In the genomic region with DNA sequence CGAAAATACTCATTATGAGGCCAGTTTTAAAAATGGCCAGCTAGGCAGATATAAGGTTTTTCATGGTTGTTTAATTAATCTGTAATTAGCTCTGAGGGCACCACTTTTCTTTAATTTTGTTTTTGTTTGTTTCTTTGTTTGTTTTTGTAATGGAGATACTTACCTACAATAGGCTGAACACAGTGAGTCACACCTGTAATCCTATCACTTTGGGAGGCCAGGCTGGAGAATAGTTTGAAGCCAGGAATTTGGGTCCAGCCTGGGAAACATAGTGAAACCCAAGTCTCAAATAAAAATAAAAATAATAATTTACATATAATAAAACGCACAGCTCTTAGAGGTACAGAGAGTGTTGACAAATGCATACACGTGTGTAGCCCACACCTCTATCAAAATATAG, we compare ENCODE assay signal across 13 cellular contexts. TPM values are rescaled to one million over a fixed set of nuclear protein-coding genes. Genes with fewer than 3 reads are reported as not detected.
A peak's percentile ranks its signal among the peaks of the same experiment; 100 is the strongest.
DNase-seq lines count a peak whose midpoint lies in the region; FAIRE-seq and TF ChIP-seq lines count a peak whose summit lies in the region.
"Had no signal": no experiment of that assay in that cellular context is flagged by ENCODE, and none has a peak within 500 bp of the region (broad histone marks: within the 10 kb centered on the region; RNA-seq: fewer than 3 reads in every experiment).

No MANE protein-coding gene starts in this region.

- H3K79me2 ChIP-seq in PC-9 (ENCODE audit: low read depth): no peaks in the 10 kb centered on the region

- peaks cover 26% of the 10 kb centered on the region for H3F3A ChIP-seq in PC-9 (ENCODE audit: insufficient read depth, low read depth)

- 50 to 66% (median 55%) methylated on average over 3 of the region's 3 CpGs for WGBS in small intestine, 3 donors

- peaks cover 8% of the 10 kb centered on the region for H3K4me1 Mint-ChIP-seq in activated CD4-positive, alpha-beta T cell treated with anti-CD3 and anti-CD28 coated beads, Interleukin-2, amount 10 ng/mL, durations not matched to agents 7 days and 5 days

- H3K27ac ChIP-seq in PC-9 (peak overlapping the region; percentile 62), iPS-20b (ENCODE audit: low read length) (peak overlapping the region; percentile 98), stomach smooth muscle (ENCODE audit: low read length) (peak overlapping the region; percentile 46), small intestine (ENCODE audit: low read depth in 1 of 2, low read length in 1 of 2) (peak overlapping the region in 1 of 2 donors; percentile 35)

- H3K27ac Mint-ChIP-seq in activated CD4-positive, alpha-beta T cell treated with anti-CD3 and anti-CD28 coated beads, Interleukin-2, amount 10 ng/mL, durations not matched to agents 7 days and 5 days: no peak overlapping the region

- no peaks in the 10 kb centered on the region for H3K36me3 Mint-ChIP-seq in activated CD4-positive, alpha-beta T cell treated with anti-CD3 and anti-CD28 coated beads, Interleukin-2, amount 10 ng/mL, durations not matched to agents 7 days and 5 days (ENCODE audit: low read depth)
- H3K36me3 Mint-ChIP-seq: IgD-negative memory B cell had no signal

- H2AFZ ChIP-seq in PC-9: no peak overlapping the region

- H3K9me3 Mint-ChIP-seq in activated CD4-positive, alpha-beta T cell treated with anti-CD3 and anti-CD28 coated beads, Interleukin-2, amount 10 ng/mL, durations not matched to agents 7 days and 5 days: no peaks in the 10 kb centered on the region
- H3K9me3 Mint-ChIP-seq: IgD-negative memory B cell had no signal

- CTCF ChIA-PET in PC-9 (lab: Charles Lee): interaction anchor here (0.6 kb wide), 1 partner anchor 10 kb away, joined by 10 read pairs; no protein-coding TSS in a partner anchor
- CTCF ChIA-PET in activated CD4-positive, alpha-beta T cell treated with anti-CD3 and anti-CD28 coated beads, Interleukin-2, amount 10 ng/mL, durations not matched to agents 7 days and 5 days (lab: Charles Lee): no interaction called here

- H3K36me3 ChIP-seq in PC-9 (ENCODE audit: low read depth) (no peaks in the 10 kb centered on the region), iPS-20b (ENCODE audit: insufficient read depth, low read depth, low read length) (no peaks in the 10 kb centered on the region), stomach smooth muscle (ENCODE audit: control insufficient read depth in 2 of 2, insufficient read depth in 2 of 2, low read length in 2 of 2) (no peaks in the 10 kb centered on the region), small intestine (ENCODE audit: control insufficient read depth in 2 of 2, insufficient read depth in 2 of 2, low read length in 2 of 2) (no peaks in the 10 kb centered on the region)

- DNase-seq in NCI-H510A treated with DMSO at 0.1 percent for 48 hours (lab: John Stamatoyannopoulos, UW) (peak; percentile 57), NCI-H510A (lab: John Stamatoyannopoulos, UW) (no peak), PC-9 (no peak), kidney tubule cell (ENCODE audit: low spot score) (no peak), small intestine (no peak)
- DNase-seq in activated CD4-positive, alpha-beta T cell treated with anti-CD3 and anti-CD28 coated beads, Interleukin-2, amount 10 ng/mL, durations not matched to agents 7 days and 5 days: no peak
- DNase-seq: activated T-cell treated with anti-CD3 and anti-CD28 coated beads for 4 hours; effector memory CD4-positive, alpha-beta T cell; HCEC 1CT had no signal

- BruUV-seq in PC-9 (replicated peaks; lab: Mats Ljungman, UMichigan): no TSS peak

- H3K27me3 Mint-ChIP-seq in activated CD4-positive, alpha-beta T cell treated with anti-CD3 and anti-CD28 coated beads, Interleukin-2, amount 10 ng/mL, durations not matched to agents 7 days and 5 days: peaks cover 29% of the 10 kb centered on the region

- H3K9ac ChIP-seq in iPS-20b (ENCODE audit: low read depth, low read length) (peak overlapping the region; percentile 92), stomach smooth muscle (ENCODE audit: low read length in 2 of 2) (no peak overlapping the region)

- H3K27me3 ChIP-seq in PC-9 (ENCODE audit: insufficient read depth, low read depth): no peaks in the 10 kb centered on the region
- H3K27me3 ChIP-seq in iPS-20b (ENCODE audit: insufficient read depth, low read length): no peaks in the 10 kb centered on the region
- no peaks in the 10 kb centered on the region for H3K27me3 ChIP-seq in stomach smooth muscle (ENCODE audit: control insufficient read depth in 1 of 2, insufficient read depth in 2 of 2, low read length in 2 of 2)
- H3K27me3 ChIP-seq in small intestine (ENCODE audit: control insufficient read depth in 2 of 2, insufficient read depth in 2 of 2, low read length in 2 of 2): no peaks in the 10 kb centered on the region

- H3K4me1 ChIP-seq in PC-9 (replicated peaks; ENCODE audit: insufficient read depth): peaks cover 53% of the 10 kb centered on the region
- peaks cover 21% of the 10 kb centered on the region for H3K4me1 ChIP-seq in iPS-20b (ENCODE audit: insufficient read depth, low read length)
- H3K4me1 ChIP-seq in stomach smooth muscle (ENCODE audit: control insufficient read depth, insufficient read depth, low read length): peaks cover 26% of the 10 kb centered on the region
- peaks cover 0 to 3% of the 10 kb centered on the region in 2 donors for H3K4me1 ChIP-seq in small intestine (ENCODE audit: control insufficient read depth in 2 of 2, insufficient read depth in 1 of 2, low read depth in 1 of 2, low read length in 1 of 2)

- TF ChIP-seq CTCF in PC-9 (conservative IDR thresholded peaks at IDR 0.05): no peak

- peak overlapping the region; percentile 75 for H3K4me2 ChIP-seq in PC-9

- H3K4me3 Mint-ChIP-seq in activated CD4-positive, alpha-beta T cell treated with anti-CD3 and anti-CD28 coated beads, Interleukin-2, amount 10 ng/mL, durations not matched to agents 7 days and 5 days: no peak overlapping the region

- H3K9me3 ChIP-seq in PC-9 (ENCODE audit: insufficient read depth, low read depth): no peaks in the 10 kb centered on the region
- no peaks in the 10 kb centered on the region for H3K9me3 ChIP-seq in iPS-20b (ENCODE audit: insufficient read depth, low read depth, low read length)
- no peaks in the 10 kb centered on the region for H3K9me3 ChIP-seq in stomach smooth muscle (ENCODE audit: control insufficient read depth in 2 of 2, low read length in 2 of 2)
- no peaks in the 10 kb centered on the region for H3K9me3 ChIP-seq in small intestine (ENCODE audit: control insufficient read depth, low read depth)

- FAIRE-seq in small intestine (lab: Jason Lieb, UNC): no peak

- no peaks in the 10 kb centered on the region for H4K20me1 ChIP-seq in PC-9 (ENCODE audit: insufficient read depth)

- H3K4me3 ChIP-seq in PC-9: no peak overlapping the region
- peak overlapping the region; percentile 72 for H3K4me3 ChIP-seq in iPS-20b (ENCODE audit: low read length)
- no peak overlapping the region for H3K4me3 ChIP-seq in stomach smooth muscle (ENCODE audit: low read length in 2 of 2)
- H3K4me3 ChIP-seq in small intestine (ENCODE audit: low read depth in 1 of 2, low read length in 2 of 2): no peak overlapping the region

- intact Hi-C loops in PC-9 (cut with micrococcal nuclease; ENCODE audit: unreplicated experiment): no loop called here

- no peaks in the 10 kb centered on the region for H3K9me2 ChIP-seq in PC-9 (ENCODE audit: insufficient read depth)

- POLR2A ChIA-PET in PC-9 (lab: Charles Lee; ENCODE audit: unreplicated experiment): interaction anchor here (0.5 to 0.7 kb wide), 2 partner anchors 75 to 281 kb away, joined by 7 to 10 read pairs; no protein-coding TSS in a partner anchor
- POLR2A ChIA-PET in activated CD4-positive, alpha-beta T cell treated with anti-CD3 and anti-CD28 coated beads, Interleukin-2, amount 10 ng/mL, durations not matched to agents 7 days and 5 days (lab: Charles Lee): no interaction called here

RNA-seq across cellular contexts. Expression of a gene that starts 23.0 kb away (rescaled TPM):
- 303 and 334 TPM in 2 replicates for total RNA-seq in PC-9 (2021)
- total RNA-seq in activated CD4-positive, alpha-beta T cell treated with anti-CD3 and anti-CD28 coated beads, Interleukin-2, amount 10 ng/mL, durations not matched to agents 7 days and 5 days: not detected
- polyA plus RNA-seq in small intestine: 100 to 1,000 TPM; 580 to 727 (median 671) TPM
- total RNA-seq: mononuclear cell had no signal
- polyA plus RNA-seq: IgD-negative memory B cell had no signal

RNA-seq across cellular contexts. Expression of a gene that starts 56.8 kb away (rescaled TPM):
- 41.7 and 54.2 TPM in 2 replicates for total RNA-seq in PC-9 (2021)
- total RNA-seq in activated CD4-positive, alpha-beta T cell treated with anti-CD3 and anti-CD28 coated beads, Interleukin-2, amount 10 ng/mL, durations not matched to agents 7 days and 5 days: 10 to 100 TPM; 48.0 to 51.8 TPM
- polyA plus RNA-seq in small intestine: 10 to 100 TPM in 1 of 3 donors, 1 to 10 TPM in 2; 4.0 to 15.7 (median 4.9) TPM

Comparison
In these comparisons a context has a peak if more than half of its experiments do, and no peak if none do; other contexts are left out.
1. RNA of a gene that starts 23.0 kb away (total RNA-seq): 303 to 334 TPM in PC-9; not detected in activated CD4-positive, alpha-beta T cell treated with anti-CD3 and anti-CD28 coated beads, Interleukin-2, amount 10 ng/mL, durations not matched to agents 7 days and 5 days; every median in the first group is over 100 times any median in the second.